In genomic region chr16:21613361-21613760, GRCh38 we compare ENCODE assay signal across 30 cellular contexts. TPM values are rescaled to one million over a fixed set of nuclear protein-coding genes. Genes with fewer than 3 reads are reported as not detected.
"Had no signal": no experiment of that assay in that cellular context is flagged by ENCODE, and none has a peak within 500 bp of the region (broad histone marks: within the 10 kb centered on the region; RNA-seq: fewer than 3 reads in every experiment).

No MANE protein-coding gene starts in this region.

- H3K36me3 ChIP-seq: brain microvascular endothelial cell, cardiac muscle cell had no signal

- H3K4me3 ChIP-seq: cardiac muscle cell had no signal

- H3K27ac Mint-ChIP-seq: activated B cell treated with CpG ODN at 0.5 μM for 24 hours; activated CD4-positive, alpha-beta memory T cell treated with anti-CD3 and anti-CD28 coated beads for 36 hours; activated CD4-positive, alpha-beta T cell treated with anti-CD3 and anti-CD28 coated beads, Interleukin-2, amount 10 ng/mL, durations not matched to agents 7 days and 5 days; activated naive CD4-positive, alpha-beta T cell treated with anti-CD3 and anti-CD28 coated beads for 36 hours; activated naive CD8-positive, alpha-beta T cell; T-cell had no signal

- H3K9me3 Mint-ChIP-seq: activated B cell treated with CpG ODN at 0.5 μM for 24 hours; activated CD4-positive, alpha-beta memory T cell treated with anti-CD3 and anti-CD28 coated beads for 36 hours; activated CD4-positive, alpha-beta T cell treated with anti-CD3 and anti-CD28 coated beads, Interleukin-2, amount 10 ng/mL, durations not matched to agents 7 days and 5 days; activated naive CD4-positive, alpha-beta T cell treated with anti-CD3 and anti-CD28 coated beads for 36 hours; activated T-cell treated with anti-CD3 and anti-CD28 coated beads, Interleukin-2, amount 50 U/mL, for 4 hours; T-cell had no signal

- H3K27me3 Mint-ChIP-seq: activated B cell treated with CpG ODN at 0.5 μM for 24 hours; activated CD4-positive, alpha-beta memory T cell treated with anti-CD3 and anti-CD28 coated beads for 36 hours; activated CD4-positive, alpha-beta T cell treated with anti-CD3 and anti-CD28 coated beads, Interleukin-2, amount 10 ng/mL, durations not matched to agents 7 days and 5 days; activated naive CD8-positive, alpha-beta T cell; T-cell had no signal

- H3K4me3 Mint-ChIP-seq: activated B cell treated with CpG ODN at 0.5 μM for 24 hours; activated CD4-positive, alpha-beta memory T cell treated with anti-CD3 and anti-CD28 coated beads for 36 hours; activated CD4-positive, alpha-beta T cell treated with anti-CD3 and anti-CD28 coated beads, Interleukin-2, amount 10 ng/mL, durations not matched to agents 7 days and 5 days; activated naive CD4-positive, alpha-beta T cell treated with anti-CD3 and anti-CD28 coated beads for 36 hours; activated naive CD8-positive, alpha-beta T cell; activated T-cell treated with anti-CD3 and anti-CD28 coated beads, Interleukin-2, amount 50 U/mL, for 4 hours; T-cell had no signal

- H3K27me3 ChIP-seq: brain microvascular endothelial cell, cardiac muscle cell had no signal

- DNase-seq: activated B cell treated with CpG ODN at 0.5 μM for 24 hours; activated CD4-positive, alpha-beta memory T cell treated with anti-CD3 and anti-CD28 coated beads for 36 hours; activated CD4-positive, alpha-beta T cell treated with anti-CD3 and anti-CD28 coated beads, Interleukin-2, amount 10 ng/mL, durations not matched to agents 7 days and 5 days; activated CD8-positive, alpha-beta memory T cell treated with anti-CD3 and anti-CD28 coated beads for 24 hours; activated gamma-delta T cell; activated naive CD4-positive, alpha-beta T cell treated with anti-CD3 and anti-CD28 coated beads for 36 hours; activated T-cell treated with anti-CD3 and anti-CD28 coated beads, Interleukin-2, amount 50 U/mL, for 4 hours; amygdala; brain microvascular endothelial cell; cerebellar nuclear complex; Kasumi-1; KBM-7; NCI-H1092; NCI-H1417 treated with DMSO at 0.1 percent for 48 hours; NCI-H1694; NCI-H2029; NCI-H2107; NCI-H2171 treated with DMSO at 0.1 percent for 48 hours; NCI-H345; NCI-H510A; NCI-H526 treated with DMSO at 0.1 percent for 48 hours; NCI-H82; OCI-M1; SHP77 treated with DMSO at 0.1 percent for 48 hours; T-cell; T-helper 2 cell; T1000 had no signal

- H3K27ac ChIP-seq: brain microvascular endothelial cell, cardiac muscle cell had no signal

RNA-seq across cellular contexts. Expression of gene IGSF6, which starts 39.0 kb away (rescaled TPM):
- total RNA-seq: activated naive CD4-positive, alpha-beta T cell treated with anti-CD3 and anti-CD28 coated beads for 36 hours; activated T-cell treated with anti-CD3 and anti-CD28 coated beads, Interleukin-2, amount 50 U/mL, for 4 hours; cardiac muscle cell; SK-MEL-5 had no signal

RNA-seq across cellular contexts. Expression of gene OTOA, which starts 50.4 kb away (rescaled TPM):
- total RNA-seq: activated CD4-positive, alpha-beta memory T cell treated with anti-CD3 and anti-CD28 coated beads for 36 hours; activated naive CD4-positive, alpha-beta T cell treated with anti-CD3 and anti-CD28 coated beads for 36 hours; activated T-cell treated with anti-CD3 and anti-CD28 coated beads, Interleukin-2, amount 50 U/mL, for 4 hours; SK-MEL-5 had no signal
